ENCODE assay signal across 1 cellular context in the genomic region with DNA sequence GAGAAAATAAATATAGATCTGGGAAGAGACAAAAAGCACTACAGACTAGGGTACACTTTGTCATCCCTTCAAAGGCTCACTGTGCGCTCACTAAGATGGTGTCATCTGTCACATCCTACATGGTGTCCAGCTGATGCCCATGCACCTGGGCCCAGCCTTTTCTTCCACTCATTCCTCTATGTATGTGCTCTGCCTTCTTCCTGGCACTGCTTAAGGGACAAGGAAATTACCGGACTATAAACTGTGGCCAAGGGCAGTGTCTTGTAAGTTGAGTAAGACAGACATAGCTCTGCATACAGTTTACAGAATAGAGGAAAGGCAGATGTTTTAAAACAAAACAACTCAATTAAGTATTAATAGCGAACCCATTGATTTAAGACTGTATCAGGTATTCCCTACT.
TF ChIP-seq lines count a peak whose summit lies in the region.

No MANE protein-coding gene starts in this region.

TF ChIP-seq in IMR-90, 13 proteins besides CTCF, POLR2A, EP300 and RAD21:
- TF ChIP-seq SMC3 (IDR thresholded peaks at IDR 0.05; ENCODE audit: low read depth, low read length) (no peak), FOS (IDR thresholded peaks at IDR 0.05; ENCODE audit: low read depth, low read length) (no peak), RFX5 (IDR thresholded peaks at IDR 0.05; ENCODE audit: low read depth, low read length) (no peak), NFE2L2 (IDR thresholded peaks at IDR 0.05; ENCODE audit: low read depth, low read length) (no peak), MAFK (IDR thresholded peaks at IDR 0.05; ENCODE audit: low read depth, low read length) (no peak), CHD1 (IDR thresholded peaks at IDR 0.05; ENCODE audit: low read depth, low read length) (no peak), MXI1 (IDR thresholded peaks at IDR 0.05; ENCODE audit: borderline replicate concordance, low read depth, low read length) (no peak), RCOR1 (IDR thresholded peaks at IDR 0.05; ENCODE audit: insufficient replicate concordance, low read length) (no peak), BHLHE40 (IDR thresholded peaks at IDR 0.05; ENCODE audit: low read depth, low read length) (no peak), CEBPB (IDR thresholded peaks at IDR 0.05; ENCODE audit: low read depth, low read length) (no peak), MAZ (IDR thresholded peaks at IDR 0.05; ENCODE audit: borderline replicate concordance, low read depth, low read length) (no peak)
- TF ChIP-seq, protein P1, sequence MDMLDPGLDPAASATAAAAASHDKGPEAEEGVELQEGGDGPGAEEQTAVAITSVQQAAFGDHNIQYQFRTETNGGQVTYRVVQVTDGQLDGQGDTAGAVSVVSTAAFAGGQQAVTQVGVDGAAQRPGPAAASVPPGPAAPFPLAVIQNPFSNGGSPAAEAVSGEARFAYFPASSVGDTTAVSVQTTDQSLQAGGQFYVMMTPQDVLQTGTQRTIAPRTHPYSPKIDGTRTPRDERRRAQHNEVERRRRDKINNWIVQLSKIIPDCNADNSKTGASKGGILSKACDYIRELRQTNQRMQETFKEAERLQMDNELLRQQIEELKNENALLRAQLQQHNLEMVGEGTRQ (IDR thresholded peaks at IDR 0.05; ENCODE audit: low read depth, low read length): no peak
- TF ChIP-seq, protein P2, sequence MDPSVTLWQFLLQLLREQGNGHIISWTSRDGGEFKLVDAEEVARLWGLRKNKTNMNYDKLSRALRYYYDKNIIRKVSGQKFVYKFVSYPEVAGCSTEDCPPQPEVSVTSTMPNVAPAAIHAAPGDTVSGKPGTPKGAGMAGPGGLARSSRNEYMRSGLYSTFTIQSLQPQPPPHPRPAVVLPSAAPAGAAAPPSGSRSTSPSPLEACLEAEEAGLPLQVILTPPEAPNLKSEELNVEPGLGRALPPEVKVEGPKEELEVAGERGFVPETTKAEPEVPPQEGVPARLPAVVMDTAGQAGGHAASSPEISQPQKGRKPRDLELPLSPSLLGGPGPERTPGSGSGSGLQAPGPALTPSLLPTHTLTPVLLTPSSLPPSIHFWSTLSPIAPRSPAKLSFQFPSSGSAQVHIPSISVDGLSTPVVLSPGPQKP (IDR thresholded peaks at IDR 0.05; ENCODE audit: borderline replicate concordance, low read depth, low read length): no peak
